In the genomic region with DNA sequence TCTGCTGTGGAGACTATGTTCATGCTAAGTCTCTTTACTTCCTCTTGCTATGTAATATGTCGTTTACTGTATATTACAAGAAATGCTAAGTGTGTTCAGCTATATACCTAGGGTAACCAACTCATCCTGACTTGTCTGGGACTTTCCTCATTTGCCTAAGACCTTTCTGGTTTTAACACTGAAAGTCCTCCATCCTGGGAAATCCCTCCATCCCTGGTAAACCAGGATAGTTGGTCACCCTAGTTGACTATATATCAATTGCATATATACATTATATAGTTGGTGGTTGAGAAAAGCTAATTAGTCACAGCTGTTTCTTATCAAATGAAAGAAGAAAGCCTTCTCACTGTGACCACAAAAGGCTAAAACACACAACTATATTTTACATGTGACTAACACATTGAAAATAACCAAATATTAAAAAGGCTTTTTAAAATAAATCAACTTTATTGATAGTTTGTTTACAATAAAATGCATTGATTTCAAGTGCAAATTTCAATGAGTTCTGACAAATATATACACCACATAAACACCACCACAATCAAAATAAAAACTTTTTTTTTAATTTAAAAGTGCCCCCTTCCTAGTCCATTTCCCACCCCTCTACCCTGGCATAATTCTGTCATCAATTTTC, we compare ENCODE assay signal across 13 cellular contexts.
DNase-seq lines count a peak whose midpoint lies in the region; ATAC-seq, FAIRE-seq and TF ChIP-seq lines count a peak whose summit lies in the region.
"Had no signal": no experiment of that assay in that cellular context is flagged by ENCODE, and none has a peak within 500 bp of the region (broad histone marks: within the 10 kb centered on the region; RNA-seq: fewer than 3 reads in every experiment).

No MANE protein-coding gene starts in this region.

- ATAC-seq in GM21390 (IDR thresholded peaks at IDR 0.05; ENCODE audit: unreplicated experiment): peak; percentile 71
- ATAC-seq in HG03354 (IDR thresholded peaks at IDR 0.05; ENCODE audit: poor library complexity, severe bottlenecking, unreplicated experiment): peak; percentile 72
- ATAC-seq in Right ventricle myocardium superior (ENCODE audit: poor library complexity): no peak

- no peak overlapping the region for H3K4me3 ChIP-seq in fibroblast of villous mesenchyme (ENCODE audit: low read depth, low read length)
- H3K4me3 ChIP-seq: MG63, PC-9 had no signal

- peak; percentile 69 for FAIRE-seq in GM18507 (lab: Jason Lieb, UNC)
- FAIRE-seq: H1 had no signal

- DNase-seq in GM18507 (ENCODE audit: extremely low spot score, insufficient read length, low read depth): no peak
- DNase-seq in fibroblast of villous mesenchyme (ENCODE audit: low read depth): peak; percentile 44
- DNase-seq in medulla oblongata (ENCODE audit: extremely low spot score): no peak
- no peak for DNase-seq in activated effector memory CD4-positive, alpha-beta T cell treated with Interleukin-2 at 50 U/mL for 16 hours
- no peak for DNase-seq in Right ventricle myocardium superior
- DNase-seq in NCI-H2227 (lab: John Stamatoyannopoulos, UW; ENCODE audit: unreplicated experiment): no peak
- DNase-seq: cerebellar nuclear complex, DMS79, MG63, PC-9 had no signal

- no peak for TF ChIP-seq CTCF in fibroblast of villous mesenchyme (IDR thresholded peaks at IDR 0.05; ENCODE audit: insufficient read depth, low read depth, low read length)

- intact Hi-C loops in Right ventricle myocardium superior (cut with DNase I): no loop called here
